In the genomic region with DNA sequence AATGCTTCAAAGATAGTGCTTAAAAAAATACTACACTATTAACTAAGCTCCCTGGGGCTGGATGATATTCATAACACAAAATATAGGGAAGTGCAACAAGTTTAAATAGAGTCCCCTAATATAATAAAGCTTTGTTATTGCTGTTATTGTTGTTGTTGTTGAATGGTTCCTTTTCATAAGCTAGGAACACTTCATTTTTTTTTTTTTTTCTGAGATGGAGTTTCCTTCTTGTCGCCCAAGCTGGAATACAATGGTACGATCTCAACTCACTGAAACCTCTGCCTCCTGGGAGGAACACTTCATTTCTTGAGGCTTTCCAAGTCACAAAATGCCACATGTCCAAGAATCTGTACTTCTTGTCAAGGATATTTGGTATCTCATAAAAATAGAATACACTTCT, we compare ENCODE assay signal across 16 cellular contexts. TPM values are rescaled to one million over a fixed set of nuclear protein-coding genes. Genes with fewer than 3 reads are reported as not detected.
DNase-seq lines count a peak whose midpoint lies in the region; ATAC-seq and TF ChIP-seq lines count a peak whose summit lies in the region.
"Had no signal": no experiment of that assay in that cellular context is flagged by ENCODE, and none has a peak within 500 bp of the region (broad histone marks: within the 10 kb centered on the region; RNA-seq: fewer than 3 reads in every experiment).

No MANE protein-coding gene starts in this region.

- no peak overlapping the region for H3K27ac ChIP-seq in HEK293 (ENCODE audit: extremely low read depth, low read depth, low read length)
- peak overlapping the region in 44 of 59 donors; percentile 0 to 76 (median 40) for H3K27ac ChIP-seq in dorsolateral prefrontal cortex
- peak overlapping the region; percentile 1 for H3K27ac ChIP-seq in temporal lobe (ENCODE audit: low read depth, low read length)
- H3K27ac ChIP-seq in esophagus squamous epithelium, result no peak overlapping the region
- H3K27ac ChIP-seq: BLaER1 treated with 17β-estradiol and CSF1 and Interleukin-3, amounts not matched to agents 10 nM and 100 nM; GM23248; HL-60 had no signal

- no peaks in the 10 kb centered on the region for H3K9me3 ChIP-seq in HEK293 (ENCODE audit: control insufficient read depth, insufficient read depth, low read depth, low read length)
- H3K9me3 ChIP-seq in esophagus squamous epithelium, result no peaks in the 10 kb centered on the region

- TF ChIP-seq POLR2A in esophagus squamous epithelium (IDR thresholded peaks at IDR 0.05), result no peak

- H3K4me3 ChIP-seq in HEK293 (ENCODE audit: low read depth, low read length) (no peak overlapping the region), dorsolateral prefrontal cortex (peak overlapping the region in 4 of 59 donors; percentile 0 to 18 (median 4)), esophagus squamous epithelium (no peak overlapping the region)
- H3K4me3 ChIP-seq: BLaER1 treated with 17β-estradiol and CSF1 and Interleukin-3, amounts not matched to agents 10 nM and 100 nM; GM23248; HAP-1 had no signal

- H3K36me3 ChIP-seq in HEK293 (ENCODE audit: control insufficient read depth in 2 of 2, insufficient read depth in 1 of 2, low read length in 2 of 2), result peaks cover 12 to 33% of the 10 kb centered on the region in 2 experiments; a peak in 2 of 3 replicates
- peaks cover 0 to 81% (median 11%) of the 10 kb centered on the region in 3 donors for H3K36me3 ChIP-seq in esophagus squamous epithelium

- 83% methylated on average over 2 of the region's 2 CpGs for WGBS in esophagus squamous epithelium, 2 donors

- POLR2A ChIA-PET in HEK293 (lab: Yijun Ruan, JAX), result interaction anchor here (0.7 to 1.4 kb wide), 3 partner anchors 21 to 79 kb away, joined by 4 to 5 read pairs (median 4); a partner anchor contains a TSS

- intact Hi-C loops in dorsolateral prefrontal cortex (cut with DNase I), result no loop called here
- intact Hi-C loops in esophagus squamous epithelium (cut with DNase I), result no loop called here

- CTCF ChIA-PET in HEK293 (lab: Yijun Ruan, JAX), result interaction anchor here (0.8 to 1.0 kb wide), 2 partner anchors 16 to 68 kb away, joined by 4 read pairs; no protein-coding TSS in a partner anchor

- no peak for DNase-seq in dorsolateral prefrontal cortex
- peak; percentile 26 for DNase-seq in middle frontal gyrus (ENCODE audit: extremely low spot score, low spot score)
- no peak for DNase-seq in esophagus squamous epithelium (lab: John Stamatoyannopoulos, UW)
- DNase-seq: 8988T; Calu3; CD8-positive, alpha-beta T cell; DMS79 treated with DMSO at 0.1 percent for 48 hours; GF-D8; GM23248 had no signal

- ATAC-seq in HG02798 (IDR thresholded peaks at IDR 0.05; ENCODE audit: poor library complexity, unreplicated experiment) (no peak), GM18511 (IDR thresholded peaks at IDR 0.05; ENCODE audit: unreplicated experiment) (no peak)
- ATAC-seq: CD8-positive, alpha-beta T cell had no signal

- no peaks in the 10 kb centered on the region for H3K4me1 ChIP-seq in HEK293 (ENCODE audit: control insufficient read depth, insufficient read depth, low read length)
- H3K4me1 ChIP-seq in esophagus squamous epithelium, result no peaks in the 10 kb centered on the region
- H3K4me1 ChIP-seq: HAP-1 had no signal

- no peaks in the 10 kb centered on the region for H3K27me3 ChIP-seq in dorsolateral prefrontal cortex
- no peaks in the 10 kb centered on the region for H3K27me3 ChIP-seq in esophagus squamous epithelium
- H3K27me3 ChIP-seq: BLaER1 treated with 17β-estradiol and CSF1 and Interleukin-3, amounts not matched to agents 10 nM and 100 nM had no signal

- TF ChIP-seq CTCF in HEK293 (tag by site-specific recombination; IDR thresholded peaks at IDR 0.05), result no peak
- TF ChIP-seq CTCF in dorsolateral prefrontal cortex (IDR thresholded peaks at IDR 0.05 in 54 of 56, conservative IDR thresholded peaks at IDR 0.05 in 2 of 56; ENCODE audit: low read depth in 1 of 56, partially characterized antibody in 56 of 56), result no peak
- no peak for TF ChIP-seq CTCF in esophagus squamous epithelium (IDR thresholded peaks at IDR 0.05)

TF ChIP-seq in HEK293, 187 proteins besides CTCF, POLR2A, EP300 and RAD21:
- TF ChIP-seq, protein P1, sequence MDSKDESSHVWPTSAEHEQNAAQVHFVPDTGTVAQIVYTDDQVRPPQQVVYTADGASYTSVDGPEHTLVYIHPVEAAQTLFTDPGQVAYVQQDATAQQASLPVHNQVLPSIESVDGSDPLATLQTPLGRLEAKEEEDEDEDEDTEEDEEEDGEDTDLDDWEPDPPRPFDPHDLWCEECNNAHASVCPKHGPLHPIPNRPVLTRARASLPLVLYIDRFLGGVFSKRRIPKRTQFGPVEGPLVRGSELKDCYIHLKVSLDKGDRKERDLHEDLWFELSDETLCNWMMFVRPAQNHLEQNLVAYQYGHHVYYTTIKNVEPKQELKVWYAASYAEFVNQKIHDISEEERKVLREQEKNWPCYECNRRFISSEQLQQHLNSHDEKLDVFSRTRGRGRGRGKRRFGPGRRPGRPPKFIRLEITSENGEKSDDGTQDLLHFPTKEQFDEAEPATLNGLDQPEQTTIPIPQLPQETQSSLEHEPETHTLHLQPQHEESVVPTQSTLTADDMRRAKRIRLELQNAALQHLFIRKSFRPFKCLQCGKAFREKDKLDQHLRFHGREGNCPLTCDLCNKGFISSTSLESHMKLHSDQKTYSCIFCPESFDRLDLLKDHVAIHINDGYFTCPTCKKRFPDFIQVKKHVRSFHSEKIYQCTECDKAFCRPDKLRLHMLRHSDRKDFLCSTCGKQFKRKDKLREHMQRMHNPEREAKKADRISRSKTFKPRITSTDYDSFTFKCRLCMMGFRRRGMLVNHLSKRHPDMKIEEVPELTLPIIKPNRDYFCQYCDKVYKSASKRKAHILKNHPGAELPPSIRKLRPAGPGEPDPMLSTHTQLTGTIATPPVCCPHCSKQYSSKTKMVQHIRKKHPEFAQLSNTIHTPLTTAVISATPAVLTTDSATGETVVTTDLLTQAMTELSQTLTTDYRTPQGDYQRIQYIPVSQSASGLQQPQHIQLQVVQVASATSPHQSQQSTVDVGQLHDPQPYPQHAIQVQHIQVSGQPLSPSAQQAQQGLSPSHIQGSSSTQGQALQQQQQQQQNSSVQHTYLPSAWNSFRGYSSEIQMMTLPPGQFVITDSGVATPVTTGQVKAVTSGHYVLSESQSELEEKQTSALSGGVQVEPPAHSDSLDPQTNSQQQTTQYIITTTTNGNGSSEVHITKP (tag by site-specific recombination; IDR thresholded peaks at IDR 0.05), result peak; percentile 66
- no peak for TF ChIP-seq ZNF555 (tag by site-specific recombination; conservative IDR thresholded peaks at IDR 0.05)

RNA-seq across cellular contexts. Expression of a gene that starts 21.2 kb away (rescaled TPM):
- total RNA-seq in dorsolateral prefrontal cortex (100 to 1,000 TPM in 100 of 120 experiments, 10 to 100 TPM in 20; 66.3 to 166 (median 128) TPM), temporal lobe (211 TPM), esophagus squamous epithelium (10 to 100 TPM; 13.3 to 22.7 (median 18.3) TPM)

RNA-seq across cellular contexts. Expression of a gene that starts 55.1 kb away (rescaled TPM):
- total RNA-seq in dorsolateral prefrontal cortex, result 10 to 100 TPM; 41.9 to 89.0 (median 66.0) TPM
- 42.5 TPM for total RNA-seq in temporal lobe
- total RNA-seq in esophagus squamous epithelium, result 10 to 100 TPM; 35.3 to 71.2 (median 43.4) TPM

RNA-seq across cellular contexts. Expression of a gene that starts 57.4 kb away (rescaled TPM):
- total RNA-seq in dorsolateral prefrontal cortex (10 to 100 TPM; 30.4 to 58.6 (median 44.3) TPM), temporal lobe (26.1 TPM), esophagus squamous epithelium (10 to 100 TPM in 2 of 4 donors, 1 to 10 TPM in 2; 8.0 to 18.9 (median 12.0) TPM)

Comparison
In these comparisons a context has a peak if more than half of its experiments do, and no peak if none do; other contexts are left out.
1. H3K27ac ChIP-seq: peak in dorsolateral prefrontal cortex (44 of 59) and temporal lobe (single experiment); none in HEK293 (single experiment) and esophagus squamous epithelium (0 of 4).